Comparison of ENCODE assay signal across 10 cellular contexts in the genomic region with DNA sequence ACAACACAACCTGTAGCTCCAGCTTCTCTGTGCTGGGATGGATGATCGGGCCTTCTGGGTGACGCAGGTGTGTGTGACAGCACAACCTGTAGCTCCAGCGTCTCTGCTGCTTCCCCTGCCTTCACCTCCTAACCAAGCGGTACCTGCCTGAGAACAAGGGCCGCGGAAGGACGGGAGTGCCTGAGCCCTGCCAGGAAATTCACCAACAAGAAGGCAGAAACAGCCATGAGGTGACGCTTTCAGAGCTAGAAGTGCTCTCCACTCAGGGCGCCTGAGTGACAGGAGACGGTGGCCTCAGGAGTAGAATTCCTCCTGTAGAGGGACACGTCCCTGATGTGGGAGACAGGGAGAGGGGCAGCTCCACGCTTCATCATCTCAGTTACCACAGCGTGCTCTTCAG. TPM values are rescaled to one million over a fixed set of nuclear protein-coding genes. Genes with fewer than 3 reads are reported as not detected.
DNase-seq lines count a peak whose midpoint lies in the region; ATAC-seq and TF ChIP-seq lines count a peak whose summit lies in the region.
"Had no signal": no experiment of that assay in that cellular context is flagged by ENCODE, and none has a peak within 500 bp of the region (broad histone marks: within the 10 kb centered on the region; RNA-seq: fewer than 3 reads in every experiment).

No MANE protein-coding gene starts in this region.

- H4K20me1 ChIP-seq in SU-DHL-6 (ENCODE audit: low read depth, low read length) = no peaks in the 10 kb centered on the region

- no peaks in the 10 kb centered on the region for H3K27me3 Mint-ChIP-seq in CD8-positive, alpha-beta T cell (ENCODE audit: low read depth)
- H3K27me3 Mint-ChIP-seq: brain had no signal

- TF ChIP-seq CTCF in CD8-positive, alpha-beta T cell (IDR thresholded peaks at IDR 0.05) = no peak
- TF ChIP-seq CTCF in SU-DHL-6 (IDR thresholded peaks at IDR 0.05; ENCODE audit: insufficient read depth, low read length, poor library complexity, severe bottlenecking) (no peak), epithelial cell of proximal tubule (conservative IDR thresholded peaks at IDR 0.05; ENCODE audit: low read depth, low read length) (no peak), GM13976 (IDR thresholded peaks at IDR 0.05; ENCODE audit: borderline replicate concordance, control extremely low read depth, extremely low read depth, insufficient read depth, missing control alignments) (no peak)

- H3K9me3 Mint-ChIP-seq in CD8-positive, alpha-beta T cell = no peaks in the 10 kb centered on the region

- peaks cover 15% of the 10 kb centered on the region for H3K36me3 ChIP-seq in CD8-positive, alpha-beta T cell (ENCODE audit: insufficient read depth, low read length)
- H3K36me3 ChIP-seq in SU-DHL-6 (ENCODE audit: low read length) (no peaks in the 10 kb centered on the region), rectal smooth muscle tissue (ENCODE audit: control insufficient read depth, insufficient read depth, low read length) (no peaks in the 10 kb centered on the region)

- H3K27ac Mint-ChIP-seq in CD8-positive, alpha-beta T cell = peak overlapping the region; percentile 99

- H3K9me2 ChIP-seq in SU-DHL-6 (replicated peaks; ENCODE audit: insufficient read depth, low read length) = no peaks in the 10 kb centered on the region

- no peaks in the 10 kb centered on the region for H3K9me3 ChIP-seq in CD8-positive, alpha-beta T cell (ENCODE audit: low read length)
- no peaks in the 10 kb centered on the region; the same call in 1 of the 2 replicates for H3K9me3 ChIP-seq in SU-DHL-6 (ENCODE audit: insufficient read depth, low read length)

- in situ Hi-C loops in GM13976 (cut with MboI; ENCODE audit: low sequenced_read_pairs, unreplicated experiment) = no loop called here

- POLR2A ChIA-PET in CD8-positive, alpha-beta T cell (lab: Charles Lee) = interaction anchor here (0.5 to 1.2 kb wide), 2 partner anchors 18 to 269 kb away, joined by 3 read pairs; partner anchors contain the start of gene ZNF331

- peak overlapping the region; percentile 96 for H3K4me3 Mint-ChIP-seq in CD8-positive, alpha-beta T cell

- H3K27me3 ChIP-seq in CD8-positive, alpha-beta T cell (ENCODE audit: insufficient read depth, low read length) = no peaks in the 10 kb centered on the region
- H3K27me3 ChIP-seq in SU-DHL-6 (ENCODE audit: low read length) (no peaks in the 10 kb centered on the region), rectal smooth muscle tissue (ENCODE audit: control insufficient read depth, insufficient read depth, low read length) (no peaks in the 10 kb centered on the region)

- H3K4me2 ChIP-seq in SU-DHL-6 (ENCODE audit: low read depth, low read length, poor library complexity, severe bottlenecking) = peak overlapping the region; percentile 58

- intact Hi-C loops in CD8-positive, alpha-beta T cell (cut with DNase I, micrococcal nuclease) = loop anchor here in 1 of 2 experiments (2.0 kb wide), 1 partner anchor 35 kb away; no protein-coding TSS in a partner anchor

- H3K4me3 ChIP-seq in CD8-positive, alpha-beta T cell (ENCODE audit: low read depth, low read length) = peak overlapping the region; percentile 61
- no peak overlapping the region for H3K4me3 ChIP-seq in SU-DHL-6 (ENCODE audit: insufficient read depth, low read length, poor library complexity, severe bottlenecking)
- peak overlapping the region; percentile 68 for H3K4me3 ChIP-seq in epithelial cell of proximal tubule (ENCODE audit: low read depth, low read length)
- H3K4me3 ChIP-seq in rectal smooth muscle tissue (ENCODE audit: low read length) = peak overlapping the region; percentile 86

- peaks cover 9% of the 10 kb centered on the region; the same call in 1 of the 2 replicates for H3F3A ChIP-seq in SU-DHL-6 (ENCODE audit: insufficient read depth)

- CTCF ChIA-PET in CD8-positive, alpha-beta T cell (lab: Charles Lee) = no interaction called here

- peak overlapping the region; percentile 97 for H3K27ac ChIP-seq in CD8-positive, alpha-beta T cell (ENCODE audit: low read depth, low read length)
- H3K27ac ChIP-seq in SU-DHL-6 (ENCODE audit: low read depth, low read length) (no peak overlapping the region), rectal smooth muscle tissue (ENCODE audit: low read depth, low read length) (peak overlapping the region; percentile 92)

- H3K9ac ChIP-seq in SU-DHL-6 (ENCODE audit: low read length) (no peak overlapping the region), rectal smooth muscle tissue (ENCODE audit: low read length) (peak overlapping the region; percentile 25)

- DNase-seq in CD8-positive, alpha-beta T cell = no peak
- DNase-seq in epithelial cell of proximal tubule (ENCODE audit: low read depth) (no peak), GM13976 (ENCODE audit: low spot score) (no peak), T-helper 9 cell (no peak)
- DNase-seq: KG1 had no signal

- peaks cover 67% of the 10 kb centered on the region for H3K36me3 Mint-ChIP-seq in CD8-positive, alpha-beta T cell

- peaks cover 12% of the 10 kb centered on the region for H3K4me1 ChIP-seq in CD8-positive, alpha-beta T cell (ENCODE audit: insufficient read depth, low read length)
- H3K4me1 ChIP-seq in rectal smooth muscle tissue (ENCODE audit: control insufficient read depth, insufficient read depth, low read length) = peaks cover 2% of the 10 kb centered on the region

- H3K4me1 Mint-ChIP-seq in CD8-positive, alpha-beta T cell (ENCODE audit: low read depth) = peaks cover 16% of the 10 kb centered on the region

- no peak overlapping the region for H2AFZ ChIP-seq in SU-DHL-6 (ENCODE audit: low read depth, low read length, severe bottlenecking)

- H3K79me2 ChIP-seq in SU-DHL-6 (ENCODE audit: insufficient read depth, low read length) = peaks cover 14% of the 10 kb centered on the region

- no peak for ATAC-seq in CD8-positive, alpha-beta T cell
- ATAC-seq in HG03571 (IDR thresholded peaks at IDR 0.05; ENCODE audit: unreplicated experiment) (no peak), GM18517 (IDR thresholded peaks at IDR 0.05; ENCODE audit: unreplicated experiment) (no peak)

RNA-seq across cellular contexts. Expression of gene ZNF331, which starts 17.4 kb away (rescaled TPM):
- total RNA-seq in CD8-positive, alpha-beta T cell = 100 to 1,000 TPM; 784 to 793 TPM
- 5.3 and 6.1 TPM in 2 replicates for total RNA-seq in epithelial cell of proximal tubule

Comparison
In these comparisons a context has a peak if more than half of its experiments do, and no peak if none do; other contexts are left out.
1. RNA of gene ZNF331, which starts 17.4 kb away (total RNA-seq): 784 to 793 TPM in CD8-positive, alpha-beta T cell; 5.3 to 6.1 TPM in epithelial cell of proximal tubule; every median in the first group is over 100 times any median in the second.